Comparison of ENCODE assay signal across 1 cellular context in genomic region chr12:112714166-112714565, GRCh38.
TF ChIP-seq lines count a peak whose summit lies in the region.

No MANE protein-coding gene starts in this region.

TF ChIP-seq in GM23338, 12 proteins besides CTCF, POLR2A, EP300 and RAD21 (continued from another document):
- no peak for TF ChIP-seq ZNF462 (CRISPR knock-in tag; IDR thresholded peaks at IDR 0.05)
- TF ChIP-seq, protein P1, sequence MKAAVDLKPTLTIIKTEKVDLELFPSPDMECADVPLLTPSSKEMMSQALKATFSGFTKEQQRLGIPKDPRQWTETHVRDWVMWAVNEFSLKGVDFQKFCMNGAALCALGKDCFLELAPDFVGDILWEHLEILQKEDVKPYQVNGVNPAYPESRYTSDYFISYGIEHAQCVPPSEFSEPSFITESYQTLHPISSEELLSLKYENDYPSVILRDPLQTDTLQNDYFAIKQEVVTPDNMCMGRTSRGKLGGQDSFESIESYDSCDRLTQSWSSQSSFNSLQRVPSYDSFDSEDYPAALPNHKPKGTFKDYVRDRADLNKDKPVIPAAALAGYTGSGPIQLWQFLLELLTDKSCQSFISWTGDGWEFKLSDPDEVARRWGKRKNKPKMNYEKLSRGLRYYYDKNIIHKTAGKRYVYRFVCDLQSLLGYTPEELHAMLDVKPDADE (IDR thresholded peaks at IDR 0.05), result no peak
- TF ChIP-seq CREB1 (CRISPR knock-in tag; IDR thresholded peaks at IDR 0.05; ENCODE audit: low read depth), result no peak
- TF ChIP-seq ZNF114 (CRISPR knock-in tag; IDR thresholded peaks at IDR 0.05), result no peak
TF ChIP-seq in GM23338: peak in this region for 0.
